In genomic region chr14:55671641-55672040, GRCh38 we compare ENCODE assay signal across 17 cellular contexts.
DNase-seq lines count a peak whose midpoint lies in the region; ATAC-seq and TF ChIP-seq lines count a peak whose summit lies in the region.
"Had no signal": no experiment of that assay in that cellular context is flagged by ENCODE, and none has a peak within 500 bp of the region (broad histone marks: within the 10 kb centered on the region; RNA-seq: fewer than 3 reads in every experiment).

No MANE protein-coding gene starts in this region.

- H3K4me1 ChIP-seq in mammary epithelial cell (ENCODE audit: insufficient read depth, low read length) (no peaks in the 10 kb centered on the region), breast epithelium (no peaks in the 10 kb centered on the region)

- H3K27me3 ChIP-seq in mammary epithelial cell (ENCODE audit: insufficient read depth, low read length) (no peaks in the 10 kb centered on the region), breast epithelium (no peaks in the 10 kb centered on the region)

- no peaks in the 10 kb centered on the region for H3K79me2 ChIP-seq in mammary epithelial cell (ENCODE audit: insufficient read depth, low read length)

- no peak for TF ChIP-seq CTCF in mammary epithelial cell (conservative IDR thresholded peaks at IDR 0.05 in 1 of 2, IDR thresholded peaks at IDR 0.05 in 1 of 2; ENCODE audit: extremely low read depth in 1 of 2, insufficient read depth in 1 of 2, low read depth in 1 of 2, low read length in 2 of 2)
- no peak for TF ChIP-seq CTCF in breast epithelium (IDR thresholded peaks at IDR 0.05)

- peaks cover 45% of the 10 kb centered on the region for H3K36me3 ChIP-seq in mammary epithelial cell (ENCODE audit: insufficient read depth, low read length)
- peaks cover 3% of the 10 kb centered on the region for H3K36me3 ChIP-seq in breast epithelium

- intact Hi-C loops in mammary epithelial cell (cut with micrococcal nuclease) (no loop called here), breast epithelium (cut with DNase I; ENCODE audit: low total_unique reads) (no loop called here)

- CTCF ChIA-PET in mammary epithelial cell (lab: Charles Lee; ENCODE audit: low non-redundant PET) = interaction anchor here (0.6 kb wide), 2 partner anchors 10 to 14 kb away, joined by 3 to 7 read pairs; no protein-coding TSS in a partner anchor

- no peak overlapping the region for H2AFZ ChIP-seq in mammary epithelial cell (ENCODE audit: low read depth, low read length)

- ATAC-seq in HG03097 (IDR thresholded peaks at IDR 0.05; ENCODE audit: low FRiP score, unreplicated experiment) = no peak
- ATAC-seq: K562, Right ventricle myocardium inferior had no signal

- no TSS peak for BruUV-seq in mammary epithelial cell (replicated peaks; lab: Mats Ljungman, UMichigan)

- no peak overlapping the region for H3K4me2 ChIP-seq in mammary epithelial cell (ENCODE audit: insufficient read depth, low read depth, low read length)

- H3K9ac ChIP-seq in mammary epithelial cell (ENCODE audit: insufficient read depth, low read length) = no peak overlapping the region

- WGBS in mammary epithelial cell (ENCODE audit: low coverage, missing lambda C conversion rate) = 0% methylated on average over 2 of the region's 2 CpGs

- H3K4me3 ChIP-seq in mammary epithelial cell (replicated peaks in 1 of 3; ENCODE audit: insufficient read depth in 1 of 3, low read depth in 2 of 3, low read length in 3 of 3) (no peak overlapping the region), breast epithelium (no peak overlapping the region)
- H3K4me3 ChIP-seq: K562 had no signal

- H3K27ac ChIP-seq in mammary epithelial cell (ENCODE audit: insufficient read depth, low read depth, low read length) = no peak overlapping the region
- H3K27ac ChIP-seq in breast epithelium = no peak overlapping the region
- no peak overlapping the region for H3K27ac ChIP-seq in caudate nucleus (ENCODE audit: low read depth, low read length)

- H4K20me1 ChIP-seq in mammary epithelial cell (ENCODE audit: insufficient read depth, low read length) = no peaks in the 10 kb centered on the region

- DNase-seq in mammary epithelial cell (peak; percentile 5), breast epithelium (ENCODE audit: low spot score in 2 of 2) (no peak), amniotic epithelial cell (ENCODE audit: low read depth) (peak; percentile 74), iris pigment epithelial cell (ENCODE audit: low read depth) (peak; percentile 48), caudate nucleus (lab: John Stamatoyannopoulos, UW) (no peak), SK-N-DZ (ENCODE audit: low spot score) (no peak), GDM1 (lab: John Stamatoyannopoulos, UW) (no peak)
- DNase-seq: 8988T; COR-L47; DMS 273 treated with DMSO at 0.1 percent for 48 hours; DND-41; NCI-H1105; NCI-H2081; NK-92 treated with Interleukin-12 subunit alpha and Interleukin-12 subunit beta, amount 100 ng/mL, for 24 hours had no signal

- TF ChIP-seq POLR2A in breast epithelium (IDR thresholded peaks at IDR 0.05) = no peak

- dilution Hi-C loops in mammary epithelial cell (cut with HindIII; ENCODE audit: low sequenced_read_pairs) = no loop called here

- in situ Hi-C loops in mammary epithelial cell (cut with MboI; ENCODE audit: low sequenced_read_pairs in 2 of 2) = no loop called here

- H3K9me3 ChIP-seq in mammary epithelial cell (replicated peaks; ENCODE audit: insufficient read depth, low read length) (no peaks in the 10 kb centered on the region), breast epithelium (no peaks in the 10 kb centered on the region)

Comparison
In these comparisons a context has a peak if more than half of its experiments do, and no peak if none do; other contexts are left out.
1. DNase-seq: peak in mammary epithelial cell (single experiment), amniotic epithelial cell (single experiment) and iris pigment epithelial cell (single experiment); none in breast epithelium (0 of 2), caudate nucleus (0 of 61), SK-N-DZ (single experiment) and GDM1 (single experiment).